8 cellular contexts compared by ENCODE assay signal in genomic region chr12:56687225-56688128, GRCh38. TPM values are rescaled to one million over a fixed set of nuclear protein-coding genes. Genes with fewer than 3 reads are reported as not detected.
A peak's percentile ranks its signal among the peaks of the same experiment; 100 is the strongest.
DNase-seq lines count a peak whose midpoint lies in the region; ATAC-seq and TF ChIP-seq lines count a peak whose summit lies in the region.

No MANE protein-coding gene starts in this region.

- peaks cover 32% of the 10 kb centered on the region for H3K36me3 Mint-ChIP-seq in endodermal cell (ENCODE audit: low read depth)
- peaks cover 62% of the 10 kb centered on the region for H3K36me3 Mint-ChIP-seq in stimulated activated effector memory CD8-positive, alpha-beta T cell treated with anti-CD3 and anti-CD28 coated beads, Interleukin-12 subunit alpha, Interleukin-12 subunit beta, amount 100 ng/mL, for 72 hours

- H3K4me1 ChIP-seq in endodermal cell (ENCODE audit: control insufficient read depth, insufficient read depth, low read length) = no peaks in the 10 kb centered on the region
- peaks cover 62% of the 10 kb centered on the region for H3K4me1 ChIP-seq in mononuclear cell (ENCODE audit: insufficient read depth, low read length)

- no peaks in the 10 kb centered on the region for H3K9me3 Mint-ChIP-seq in endodermal cell
- no peaks in the 10 kb centered on the region for H3K9me3 Mint-ChIP-seq in stimulated activated effector memory CD8-positive, alpha-beta T cell treated with anti-CD3 and anti-CD28 coated beads, Interleukin-12 subunit alpha, Interleukin-12 subunit beta, amount 100 ng/mL, for 72 hours

- H3K4me1 Mint-ChIP-seq in endodermal cell = peaks cover 12% of the 10 kb centered on the region
- H3K4me1 Mint-ChIP-seq in stimulated activated effector memory CD8-positive, alpha-beta T cell treated with anti-CD3 and anti-CD28 coated beads, Interleukin-12 subunit alpha, Interleukin-12 subunit beta, amount 100 ng/mL, for 72 hours = peaks cover 29% of the 10 kb centered on the region

- peaks cover 23% of the 10 kb centered on the region for H3K36me3 ChIP-seq in endodermal cell (ENCODE audit: control insufficient read depth, insufficient read depth, low read length)

- peak overlapping the region; percentile 99 for H3K4me3 Mint-ChIP-seq in endodermal cell
- peak overlapping the region; percentile 87 for H3K4me3 Mint-ChIP-seq in stimulated activated effector memory CD8-positive, alpha-beta T cell treated with anti-CD3 and anti-CD28 coated beads, Interleukin-12 subunit alpha, Interleukin-12 subunit beta, amount 100 ng/mL, for 72 hours

- H3K27ac ChIP-seq in endodermal cell (ENCODE audit: low read depth, low read length) = peak overlapping the region; percentile 99

- H3K9ac ChIP-seq in endodermal cell (ENCODE audit: extremely low read depth, low read length, poor library complexity, severe bottlenecking) = peak overlapping the region; percentile 99

- ATAC-seq in HG02798 (IDR thresholded peaks at IDR 0.05; ENCODE audit: poor library complexity, unreplicated experiment) = peak; percentile 8
- peak; percentile 60 for ATAC-seq in stimulated activated effector memory CD8-positive, alpha-beta T cell treated with anti-CD3 and anti-CD28 coated beads, Interleukin-12 subunit alpha, Interleukin-12 subunit beta, amount 100 ng/mL, for 72 hours
- ATAC-seq in HG03108 (IDR thresholded peaks at IDR 0.05; ENCODE audit: unreplicated experiment) = no peak

- no peak for TF ChIP-seq CTCF in GM12865 (IDR thresholded peaks at IDR 0.05; ENCODE audit: insufficient read depth, low read depth, low read length, missing control alignments)
- no peak for TF ChIP-seq CTCF in endodermal cell (conservative IDR thresholded peaks at IDR 0.05)

- H3K9me3 ChIP-seq in endodermal cell (ENCODE audit: control insufficient read depth, low read length) (peaks cover 5% of the 10 kb centered on the region), mononuclear cell (ENCODE audit: low read depth, low read length) (no peaks in the 10 kb centered on the region)

- H3K27ac Mint-ChIP-seq in endodermal cell = peak overlapping the region; percentile 99
- H3K27ac Mint-ChIP-seq in stimulated activated effector memory CD8-positive, alpha-beta T cell treated with anti-CD3 and anti-CD28 coated beads, Interleukin-12 subunit alpha, Interleukin-12 subunit beta, amount 100 ng/mL, for 72 hours = peak overlapping the region; percentile 98

- no peaks in the 10 kb centered on the region for H3K27me3 ChIP-seq in endodermal cell (ENCODE audit: control insufficient read depth, insufficient read depth, low read length, poor library complexity, severe bottlenecking)
- H3K27me3 ChIP-seq in mononuclear cell (ENCODE audit: insufficient read depth, low read length) = no peaks in the 10 kb centered on the region

- H3K27me3 Mint-ChIP-seq in endodermal cell (ENCODE audit: insufficient read depth) = no peaks in the 10 kb centered on the region

- H3K4me3 ChIP-seq in GM12865 (ENCODE audit: low read depth, low read length) (peak overlapping the region; percentile 62), endodermal cell (ENCODE audit: low read length) (peak overlapping the region; percentile 97), mononuclear cell (ENCODE audit: low read length) (peak overlapping the region; percentile 100)

- DNase-seq in GM12865 (ENCODE audit: low read depth) = peak; percentile 69
- DNase-seq in NCI-H226 = peak; percentile 8
- peak; percentile 35 to 38 for DNase-seq in activated CD8-positive, alpha-beta memory T cell treated with anti-CD3 and anti-CD28 coated beads for 4 hours (ENCODE audit: low read depth in 2 of 2)
- DNase-seq in endodermal cell = peak; percentile 76
- DNase-seq in stimulated activated effector memory CD8-positive, alpha-beta T cell treated with anti-CD3 and anti-CD28 coated beads, Interleukin-12 subunit alpha, Interleukin-12 subunit beta, amount 100 ng/mL, for 72 hours (ENCODE audit: low spot score in 2 of 2) = peak; percentile 44 to 81

- whole genome bisulfite sequencing in endodermal cell (ENCODE audit: insufficient coverage in 1 of 2, insufficient read length in 1 of 2), 2 experiments = 0 to 1% methylated on average over 42 to 61 of the region's 62 CpGs

RNA-seq across cellular contexts. Expression of gene PTGES3, which starts 0.6 kb away (rescaled TPM):
- total RNA-seq in endodermal cell (100 to 1,000 TPM; 275 to 320 TPM), mononuclear cell (78.4 TPM)
- polyA plus RNA-seq in endodermal cell (2013, experiment 1 of 2) = 328 TPM
- polyA plus RNA-seq in endodermal cell (2013, experiment 2 of 2) = 314 TPM

RNA-seq across cellular contexts. Expression of gene NACA, which starts 37.6 kb away (rescaled TPM):
- 100 to 1,000 TPM; 817 to 958 TPM for total RNA-seq in endodermal cell
- 1,626 TPM for polyA plus RNA-seq in endodermal cell (2013, experiment 1 of 2)
- 1,491 TPM for polyA plus RNA-seq in endodermal cell (2013, experiment 2 of 2)
- 2,113 TPM for total RNA-seq in mononuclear cell

RNA-seq across cellular contexts. Expression of gene ATP5F1B, which starts 41.7 kb away (rescaled TPM):
- total RNA-seq in endodermal cell (100 to 1,000 TPM; 653 to 681 TPM), mononuclear cell (253 TPM)
- polyA plus RNA-seq in endodermal cell (2013, experiment 1 of 2) = 736 TPM
- polyA plus RNA-seq in endodermal cell (2013, experiment 2 of 2) = 668 TPM

RNA-seq across cellular contexts. Expression of gene BAZ2A, which starts 57.4 kb away (rescaled TPM):
- total RNA-seq in endodermal cell (100 to 1,000 TPM; 125 to 137 TPM), mononuclear cell (156 TPM)
- polyA plus RNA-seq in endodermal cell (2013, experiment 1 of 2) = 93.1 TPM
- 89.0 TPM for polyA plus RNA-seq in endodermal cell (2013, experiment 2 of 2)

Comparison
In these comparisons a context has a peak if more than half of its experiments do, and no peak if none do; other contexts are left out.
1. DNase-seq: peak in every context shown above with its lines; median percentile 76 in endodermal cell; 69 in GM12865; 62 in stimulated activated effector memory CD8-positive, alpha-beta T cell treated with anti-CD3 and anti-CD28 coated beads, Interleukin-12 subunit alpha, Interleukin-12 subunit beta, amount 100 ng/mL, for 72 hours; 36 in activated CD8-positive, alpha-beta memory T cell treated with anti-CD3 and anti-CD28 coated beads for 4 hours; 8 in NCI-H226.